ENCODE assay signal across 8 cellular contexts in the genomic region with DNA sequence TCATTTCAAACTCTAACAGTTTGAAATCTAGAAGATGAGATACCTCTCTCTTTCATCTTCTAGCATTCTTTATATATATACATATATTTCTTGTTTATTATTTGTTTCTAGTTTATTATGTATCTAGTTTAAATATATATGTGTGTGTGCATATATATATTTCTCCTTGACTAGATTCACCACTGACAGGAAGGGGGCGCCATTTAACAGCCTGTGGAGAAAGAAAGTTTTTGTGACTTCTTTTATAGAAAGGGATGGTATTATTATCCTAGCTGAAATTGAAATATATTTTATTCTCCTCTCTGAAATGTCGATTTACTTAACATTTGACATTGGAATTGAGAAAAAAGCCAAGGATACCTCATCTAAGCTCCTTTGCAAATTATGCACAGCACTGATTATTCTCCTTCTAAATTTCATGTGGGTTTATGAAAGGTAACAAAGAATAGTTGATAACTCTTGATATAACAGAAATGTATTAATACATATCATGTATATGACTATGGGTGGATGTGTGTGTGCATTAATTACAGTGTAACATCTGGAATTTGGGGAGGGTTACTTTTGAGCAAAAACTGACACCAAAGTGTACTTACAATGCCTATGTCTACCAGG.
DNase-seq lines count a peak whose midpoint lies in the region; ATAC-seq, FAIRE-seq and TF ChIP-seq lines count a peak whose summit lies in the region.

No MANE protein-coding gene starts in this region.

- in situ Hi-C loops in KBM-7 (cut with MboI; ENCODE audit: low pct_unique_long_range_greater_than_20kb, low sequenced_read_pairs): no loop called here

- ATAC-seq in RWPE2 (ENCODE audit: low read depth): no peak
- ATAC-seq in left lobe of liver: peak; percentile 73
- ATAC-seq in HG03521 (IDR thresholded peaks at IDR 0.05; ENCODE audit: unreplicated experiment): no peak
- no peak for ATAC-seq in HG03196 (IDR thresholded peaks at IDR 0.05; ENCODE audit: unreplicated experiment)

- H3K9me3 ChIP-seq in RWPE2 (ENCODE audit: severe bottlenecking): no peaks in the 10 kb centered on the region

- no peak overlapping the region for H3K27ac ChIP-seq in RWPE2 (ENCODE audit: poor library complexity, severe bottlenecking)

- peaks cover 2% of the 10 kb centered on the region for H3K4me1 ChIP-seq in RWPE2 (ENCODE audit: insufficient read depth, poor library complexity, severe bottlenecking)

- H3K27me3 ChIP-seq in RWPE2 (ENCODE audit: insufficient read depth, poor library complexity, severe bottlenecking) (peaks cover 3% of the 10 kb centered on the region), bronchial epithelial cell (ENCODE audit: control insufficient read depth, insufficient read depth, low read length) (no peaks in the 10 kb centered on the region)

- DNase-seq in EL (peak; percentile 59), KBM-7 (peak; percentile 47), RWPE2 (ENCODE audit: low spot score) (no peak), bronchial epithelial cell (ENCODE audit: low read depth) (peak; percentile 38), left lobe of liver (ENCODE audit: low spot score) (peak; percentile 48)
- peak; percentile 63 for DNase-seq in stimulated activated CD8-positive, alpha-beta memory T cell treated with anti-CD3 and anti-CD28 coated beads, Interleukin-4, amount 100 ng/mL, for 48 hours

- peak; percentile 93 for TF ChIP-seq CTCF in RWPE2 (IDR thresholded peaks at IDR 0.05; ENCODE audit: poor library complexity, severe bottlenecking)
- peak; percentile 34 for TF ChIP-seq CTCF in bronchial epithelial cell (IDR thresholded peaks at IDR 0.05; ENCODE audit: insufficient read depth, low read length, severe bottlenecking)

- H3K4me3 ChIP-seq in RWPE2 (ENCODE audit: severe bottlenecking) (no peak overlapping the region), bronchial epithelial cell (ENCODE audit: low read depth, low read length) (no peak overlapping the region)

- FAIRE-seq in bronchial epithelial cell (lab: Jason Lieb, UNC): no peak

- H3K36me3 ChIP-seq in RWPE2 (ENCODE audit: low read depth) (0 out of 2 replicates have a peak, but pooled peaks cover 3% of the 10 kb centered on the region), bronchial epithelial cell (ENCODE audit: control insufficient read depth, insufficient read depth, low read length) (no peaks in the 10 kb centered on the region)
